ENCODE assay signal across 8 cellular contexts in the genomic region with DNA sequence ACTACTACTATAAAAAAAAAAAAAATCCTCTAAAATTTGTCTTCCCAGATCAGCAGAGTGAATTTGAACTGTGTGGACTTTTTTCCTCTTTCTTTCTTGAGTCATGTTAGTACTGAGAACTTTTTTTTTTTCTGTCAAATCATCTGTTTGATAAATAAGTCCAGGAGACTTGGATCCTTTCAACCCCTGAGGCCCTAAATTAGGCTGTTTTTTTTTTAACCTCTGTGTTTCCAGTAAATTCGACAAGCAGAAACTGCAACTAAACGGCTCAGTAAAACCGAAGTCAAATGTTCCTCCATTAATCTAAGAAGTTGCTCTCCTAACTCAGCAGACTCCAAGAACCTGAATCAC. TPM values are rescaled to one million over a fixed set of nuclear protein-coding genes. Genes with fewer than 3 reads are reported as not detected.
DNase-seq lines count a peak whose midpoint lies in the region; ATAC-seq and TF ChIP-seq lines count a peak whose summit lies in the region.

No MANE protein-coding gene starts in this region.

- H3K4me1 ChIP-seq in left lung, result peaks cover 18 to 69% of the 10 kb centered on the region in 2 donors
- peaks cover 36 to 46% of the 10 kb centered on the region in 2 donors for H3K4me1 ChIP-seq in thoracic aorta (ENCODE audit: control insufficient read depth in 1 of 2, low read depth in 2 of 2)

- no peak for DNase-seq in activated T-cell treated with anti-CD3 and anti-CD28 coated beads, Interleukin-2, amount 50 U/mL, for 24 hours
- DNase-seq in activated T-cell treated with anti-CD3 and anti-CD28 coated beads, Interleukin-2, amount 50 U/mL, for 1 hour, result no peak
- no peak for DNase-seq in activated naive CD8-positive, alpha-beta T cell treated with anti-CD3 and anti-CD28 coated beads, Interleukin-2, amount 10 ng/mL, durations not matched to agents 7 days and 5 days
- DNase-seq in left lung (no peak), thoracic aorta (ENCODE audit: low spot score) (no peak), D341Med (ENCODE audit: low spot score) (no peak), DMS 273 treated with DMSO at 0.1 percent for 48 hours (lab: John Stamatoyannopoulos, UW) (no peak)
- DNase-seq in stimulated activated CD4-positive, alpha-beta T cell treated with anti-CD3 and anti-CD28 coated beads, Interleukin-2, amount 100 ng/mL, for 48 hours, result no peak

- POLR2A ChIA-PET in activated naive CD8-positive, alpha-beta T cell treated with anti-CD3 and anti-CD28 coated beads, Interleukin-2, amount 10 ng/mL, durations not matched to agents 7 days and 5 days (lab: Charles Lee), result interaction anchor here (0.6 to 4.2 kb wide), 12 partner anchors 18 to 167 kb away, joined by 3 to 41 read pairs (median 4); no protein-coding TSS in a partner anchor

- peaks cover 51% of the 10 kb centered on the region for H3K36me3 Mint-ChIP-seq in activated T-cell treated with anti-CD3 and anti-CD28 coated beads, Interleukin-2, amount 50 U/mL, for 24 hours (ENCODE audit: low read depth)
- H3K36me3 Mint-ChIP-seq in activated naive CD8-positive, alpha-beta T cell treated with anti-CD3 and anti-CD28 coated beads, Interleukin-2, amount 10 ng/mL, durations not matched to agents 7 days and 5 days, result peaks cover 43% of the 10 kb centered on the region

- intact Hi-C loops in left lung (cut with DNase I), result no loop called here

- TF ChIP-seq CTCF in left lung (IDR thresholded peaks at IDR 0.05), result no peak
- no peak for TF ChIP-seq CTCF in thoracic aorta (IDR thresholded peaks at IDR 0.05)

- no peaks in the 10 kb centered on the region for H3K9me3 Mint-ChIP-seq in activated T-cell treated with anti-CD3 and anti-CD28 coated beads, Interleukin-2, amount 50 U/mL, for 24 hours
- H3K9me3 Mint-ChIP-seq in activated naive CD8-positive, alpha-beta T cell treated with anti-CD3 and anti-CD28 coated beads, Interleukin-2, amount 10 ng/mL, durations not matched to agents 7 days and 5 days, result no peaks in the 10 kb centered on the region

- H3K4me3 ChIP-seq in left lung (peak overlapping the region; percentile 82 to 96), thoracic aorta (peak overlapping the region; percentile 97)

- H3K27ac ChIP-seq in left lung, result peak overlapping the region; percentile 100
- H3K27ac ChIP-seq in thoracic aorta, result peak overlapping the region; percentile 98 to 99

- H3K27me3 ChIP-seq in left lung (no peaks in the 10 kb centered on the region), thoracic aorta (replicated peaks; ENCODE audit: insufficient read depth) (no peaks in the 10 kb centered on the region)

- H3K36me3 ChIP-seq in left lung, result peaks cover 0 to 49% of the 10 kb centered on the region in 2 donors
- H3K36me3 ChIP-seq in thoracic aorta, result peaks cover 12% of the 10 kb centered on the region

- H3K4me3 Mint-ChIP-seq in activated T-cell treated with anti-CD3 and anti-CD28 coated beads, Interleukin-2, amount 50 U/mL, for 24 hours, result peak overlapping the region; percentile 92
- peak overlapping the region; percentile 87 for H3K4me3 Mint-ChIP-seq in activated naive CD8-positive, alpha-beta T cell treated with anti-CD3 and anti-CD28 coated beads, Interleukin-2, amount 10 ng/mL, durations not matched to agents 7 days and 5 days

- no peaks in the 10 kb centered on the region for H3K27me3 Mint-ChIP-seq in activated T-cell treated with anti-CD3 and anti-CD28 coated beads, Interleukin-2, amount 50 U/mL, for 24 hours
- H3K27me3 Mint-ChIP-seq in activated naive CD8-positive, alpha-beta T cell treated with anti-CD3 and anti-CD28 coated beads, Interleukin-2, amount 10 ng/mL, durations not matched to agents 7 days and 5 days, result no peaks in the 10 kb centered on the region

- H3K9me3 ChIP-seq in left lung (no peaks in the 10 kb centered on the region), thoracic aorta (no peaks in the 10 kb centered on the region)

- H3K27ac Mint-ChIP-seq in activated T-cell treated with anti-CD3 and anti-CD28 coated beads, Interleukin-2, amount 50 U/mL, for 24 hours, result peak overlapping the region; percentile 95
- H3K27ac Mint-ChIP-seq in activated naive CD8-positive, alpha-beta T cell treated with anti-CD3 and anti-CD28 coated beads, Interleukin-2, amount 10 ng/mL, durations not matched to agents 7 days and 5 days, result peak overlapping the region; percentile 88

- ATAC-seq in activated naive CD8-positive, alpha-beta T cell treated with anti-CD3 and anti-CD28 coated beads, Interleukin-2, amount 10 ng/mL, durations not matched to agents 7 days and 5 days (ENCODE audit: low read depth), result no peak
- ATAC-seq in left lung (no peak), thoracic aorta (ENCODE audit: insufficient number of reproducible peaks, low FRiP score, low read depth) (no peak)

- H3K4me1 Mint-ChIP-seq in activated T-cell treated with anti-CD3 and anti-CD28 coated beads, Interleukin-2, amount 50 U/mL, for 24 hours (ENCODE audit: low read depth), result peaks cover 58% of the 10 kb centered on the region
- H3K4me1 Mint-ChIP-seq in activated naive CD8-positive, alpha-beta T cell treated with anti-CD3 and anti-CD28 coated beads, Interleukin-2, amount 10 ng/mL, durations not matched to agents 7 days and 5 days, result peaks cover 47% of the 10 kb centered on the region

RNA-seq across cellular contexts. Expression of a gene that starts 2.7 kb away (rescaled TPM):
- 10 to 100 TPM; 27.7 to 28.3 TPM for total RNA-seq in activated naive CD8-positive, alpha-beta T cell treated with anti-CD3 and anti-CD28 coated beads, Interleukin-2, amount 10 ng/mL, durations not matched to agents 7 days and 5 days
- total RNA-seq in left lung, result 10 to 100 TPM; 25.2 to 57.3 TPM
- total RNA-seq in thoracic aorta, result 10 to 100 TPM; 63.4 to 64.3 TPM
